Comparison of ENCODE assay signal across 25 cellular contexts in genomic region chr1:8782001-8782620, GRCh38. TPM values are rescaled to one million over a fixed set of nuclear protein-coding genes. Genes with fewer than 3 reads are reported as not detected.
DNase-seq lines count a peak whose midpoint lies in the region; ATAC-seq, FAIRE-seq and TF ChIP-seq lines count a peak whose summit lies in the region.
"Had no signal": no experiment of that assay in that cellular context is flagged by ENCODE, and none has a peak within 500 bp of the region (broad histone marks: within the 10 kb centered on the region; RNA-seq: fewer than 3 reads in every experiment).

No MANE protein-coding gene starts in this region.

- no peaks in the 10 kb centered on the region for H3K27me3 ChIP-seq in K562 (ENCODE audit: control insufficient read depth in 2 of 2, insufficient read depth in 2 of 2, low read length in 2 of 2)
- H3K27me3 ChIP-seq in HepG2 (ENCODE audit: control insufficient read depth in 1 of 2, insufficient read depth in 2 of 2, low read length in 2 of 2) = no peaks in the 10 kb centered on the region
- H3K27me3 ChIP-seq in small intestine (ENCODE audit: control insufficient read depth in 2 of 2, insufficient read depth in 2 of 2, low read length in 2 of 2) = no peaks in the 10 kb centered on the region

- H3K9me1 ChIP-seq in K562 (ENCODE audit: control insufficient read depth, insufficient read depth, low read length) = no peaks in the 10 kb centered on the region

- CTCF ChIA-PET in K562 (lab: Yijun Ruan, JAX; ENCODE audit: low intra/inter-chr PET ratio) (no interaction called here), HepG2 (lab: Yijun Ruan, JAX; ENCODE audit: low intra/inter-chr PET ratio, low total read pairs) (no interaction called here)

- ATAC-seq in K562 (peak; percentile 17), HepG2 (peak; percentile 54)

- intact Hi-C loops in K562 (cut with micrococcal nuclease) = no loop called here
- intact Hi-C loops in HepG2 (cut with micrococcal nuclease; ENCODE audit: unreplicated experiment) = no loop called here

- H3K4me3 ChIP-seq in K562 (no peak overlapping the region), HepG2 (replicated peaks in 1 of 3; ENCODE audit: insufficient read depth in 1 of 3, low read depth in 2 of 3, low read length in 3 of 3) (no peak overlapping the region), small intestine (ENCODE audit: low read depth in 1 of 2, low read length in 2 of 2) (no peak overlapping the region)

- H3K9ac ChIP-seq in K562 (ENCODE audit: insufficient read depth in 1 of 2, low read depth in 2 of 2, low read length in 2 of 2) (no peak overlapping the region), HepG2 (ENCODE audit: insufficient read depth, low read depth, low read length) (no peak overlapping the region)
- H3K9ac ChIP-seq: SK-N-SH had no signal

- POLR2A ChIA-PET in K562 (lab: Yijun Ruan, JAX) = interaction anchor here (0.9 to 2.2 kb wide), 4 partner anchors 9 to 33 kb away, joined by 3 to 11 read pairs (median 8); no protein-coding TSS in a partner anchor
- POLR2A ChIA-PET in HepG2 (lab: Yijun Ruan, JAX) = interaction anchor here (0.6 to 1.1 kb wide), 2 partner anchors 36 to 41 kb away, joined by 3 read pairs; partner anchors contain the start of gene RERE

- H3K9me3 ChIP-seq in K562 (replicated peaks; ENCODE audit: control insufficient read depth, insufficient read depth, low read depth, low read length) (no peaks in the 10 kb centered on the region), HepG2 (ENCODE audit: low read length) (no peaks in the 10 kb centered on the region), small intestine (ENCODE audit: control insufficient read depth, low read depth) (no peaks in the 10 kb centered on the region)
- H3K9me3 ChIP-seq: SK-N-SH had no signal

- DNase-seq in OCI-M1 (lab: John Stamatoyannopoulos, UW) (peak; percentile 29), K562 (ENCODE audit: extremely low read depth in 1 of 4, low spot score in 3 of 4) (no peak), HepG2 (ENCODE audit: low spot score) (peak; percentile 34), small intestine (peak; percentile 12), AG08396 (ENCODE audit: low spot score) (no peak), NCI-H128 (lab: John Stamatoyannopoulos, UW; ENCODE audit: unreplicated experiment) (no peak), GM20000 (ENCODE audit: low spot score) (no peak), NCI-H226 (no peak)
- DNase-seq: ACHN; AML-193; DMS79; H7; IMR-90; Karpas-422; MM.1S; NCI-H1092; NCI-H146; NCI-H2029 treated with DMSO at 0.1 percent for 48 hours; NCI-H2171; NCI-H446; NCI-H526 treated with DMSO at 0.1 percent for 48 hours; NK-92 treated with Interleukin-12 subunit alpha and Interleukin-12 subunit beta, amount 100 ng/mL, for 24 hours; SHP77 treated with DMSO at 0.1 percent for 48 hours; SK-N-SH had no signal

- TF ChIP-seq CTCF in K562 (IDR thresholded peaks at IDR 0.05 in 2 of 3, conservative IDR thresholded peaks at IDR 0.05 in 1 of 3; ENCODE audit: insufficient read depth in 2 of 3, low read depth in 1 of 3, low read length in 3 of 3) = no peak
- TF ChIP-seq CTCF in HepG2 (CRISPR knock-in tag; IDR thresholded peaks at IDR 0.05) = no peak
- no peak for TF ChIP-seq CTCF in GM20000 (IDR thresholded peaks at IDR 0.05; ENCODE audit: extremely low read depth, missing control alignments)

- H3K4me2 ChIP-seq in K562 (ENCODE audit: insufficient read depth, low read length) = no peak overlapping the region
- peak overlapping the region; percentile 6; the same call in 1 of the 2 replicates for H3K4me2 ChIP-seq in HepG2 (ENCODE audit: low read depth, low read length)
- H3K4me2 ChIP-seq: SK-N-SH had no signal

- H4K20me1 ChIP-seq in K562 (replicated peaks; ENCODE audit: control insufficient read depth, insufficient read depth, low read length) (no peaks in the 10 kb centered on the region), HepG2 (ENCODE audit: insufficient read depth, low read length) (no peaks in the 10 kb centered on the region; the same call in none of the 2 replicates)

- TF ChIP-seq POLR2A in K562 (conservative IDR thresholded peaks at IDR 0.05) (no peak), HepG2 (IDR thresholded peaks at IDR 0.05; ENCODE audit: insufficient read depth in 1 of 2, low read depth in 2 of 2, low read length in 2 of 2) (no peak)

- BruUV-seq in K562 (replicated peaks; lab: Mats Ljungman, UMichigan) (no TSS peak), HepG2 (replicated peaks; lab: Mats Ljungman, UMichigan) (no TSS peak)

- H3K79me2 ChIP-seq in K562 (ENCODE audit: control insufficient read depth, insufficient read depth, low read length) = peaks cover 65% of the 10 kb centered on the region
- peaks cover 83% of the 10 kb centered on the region for H3K79me2 ChIP-seq in HepG2 (ENCODE audit: insufficient read depth, low read length)

- TF ChIP-seq RAD21 in K562 (CRISPR knock-in tag; conservative IDR thresholded peaks at IDR 0.05 in 1 of 2, IDR thresholded peaks at IDR 0.05 in 1 of 2) = no peak
- TF ChIP-seq RAD21 in HepG2 (CRISPR knock-in tag; IDR thresholded peaks at IDR 0.05) = no peak

- no peak for FAIRE-seq in K562 (lab: Jason Lieb, UNC)
- peak; percentile 67 for FAIRE-seq in HepG2 (lab: Jason Lieb, UNC)
- no peak for FAIRE-seq in small intestine (lab: Jason Lieb, UNC)

- H3K36me3 ChIP-seq in K562 (ENCODE audit: control insufficient read depth, insufficient read depth, low read length) = peaks cover 14% of the 10 kb centered on the region
- peaks cover 0 to 3% of the 10 kb centered on the region in 2 experiments; a peak in 2 of 5 replicates for H3K36me3 ChIP-seq in HepG2 (replicated peaks in 1 of 2; ENCODE audit: control insufficient read depth in 1 of 2, insufficient read depth in 2 of 2, low read length in 2 of 2)
- peaks cover 0 to 3% of the 10 kb centered on the region in 2 donors for H3K36me3 ChIP-seq in small intestine (ENCODE audit: control insufficient read depth in 2 of 2, insufficient read depth in 2 of 2, low read length in 2 of 2)

- H3K27ac ChIP-seq in K562 (ENCODE audit: extremely low read depth, low read depth, low read length) (no peak overlapping the region; the same call in 2 of the 3 replicates), HepG2 (ENCODE audit: extremely low read length, insufficient read depth, low read length) (peak overlapping the region; percentile 9), small intestine (ENCODE audit: low read depth in 1 of 2, low read length in 1 of 2) (no peak overlapping the region)
- H3K27ac ChIP-seq: C4-2B had no signal

- H2AFZ ChIP-seq in K562 (ENCODE audit: low read depth, low read length) (no peak overlapping the region), HepG2 (ENCODE audit: low read length) (no peak overlapping the region)

- no peak for TF ChIP-seq EP300 in K562 (IDR thresholded peaks at IDR 0.05; ENCODE audit: low read length)
- TF ChIP-seq EP300 in HepG2 (IDR thresholded peaks at IDR 0.05; ENCODE audit: low read depth in 2 of 2, low read length in 2 of 2) = no peak
- no peak for TF ChIP-seq EP300 in HepG2 (CRISPR knock-in tag; IDR thresholded peaks at IDR 0.05; ENCODE audit: borderline replicate concordance)

- in situ Hi-C loops in K562 (cut with MboI) = no loop called here
- in situ Hi-C loops in HepG2 (cut with HindIII; ENCODE audit: extremely low pct_ligation_motif_present, low pct_unique_long_range_greater_than_20kb) = no loop called here

- WGBS in K562 (ENCODE audit: insufficient coverage, low coverage, missing lambda C conversion rate) = 12% methylated on average over 3 of the region's 3 CpGs
- 23% methylated on average over 3 of the region's 3 CpGs for WGBS in HepG2 (ENCODE audit: low lambda C conversion rate)
- WGBS in small intestine, 3 donors = 20 to 53% (median 24%) methylated on average over 3 of the region's 3 CpGs

- H3K4me1 ChIP-seq in K562 (replicated peaks in 1 of 2; ENCODE audit: control insufficient read depth in 2 of 2, insufficient read depth in 2 of 2, low read length in 2 of 2) (peaks cover 5 to 14% of the 10 kb centered on the region in 2 experiments), HepG2 (ENCODE audit: insufficient read depth, low read length) (peaks cover 26% of the 10 kb centered on the region), small intestine (ENCODE audit: control insufficient read depth in 2 of 2, insufficient read depth in 1 of 2, low read depth in 1 of 2, low read length in 1 of 2) (peaks cover 0 to 2% of the 10 kb centered on the region in 2 donors)

RNA-seq across cellular contexts. Expression of gene RERE, which starts 35.3 kb away (rescaled TPM):
- total RNA-seq in K562 (2011; cell fraction: chromatin; rRNA removed; ENCODE audit: low replicate concordance) = 171 and 273 TPM in 2 replicates
- total RNA-seq in K562 (2011; cell fraction: nucleolus; rRNA removed) = 61.4 and 68.2 TPM in 2 replicates
- total RNA-seq in K562 (2011; cell fraction: nucleoplasm; rRNA removed) = 135 and 159 TPM in 2 replicates
- 14.2 and 14.4 TPM in 2 replicates for total RNA-seq in K562 (2014; rRNA removed)
- total RNA-seq in K562 (2014; rRNA removed; fragmentation: Illumina TruSeq; extraction: Trizol) = 13.4 and 14.6 TPM in 2 replicates
- total RNA-seq in K562 (2015; rRNA removed; fragmentation: Illumina TruSeq; extraction: Trizol) = 12.9 and 14.2 TPM in 2 replicates
- 40.2 and 51.5 TPM in 2 replicates for total RNA-seq in K562 (2021)
- 5.3 and 8.3 TPM in 2 replicates for polyA plus RNA-seq in K562 (2011; rRNA removed)
- polyA plus RNA-seq in K562 (2011; cell fraction: cytosol; rRNA removed) = 5.1 and 11.3 TPM in 2 replicates
- polyA plus RNA-seq in K562 (2011; cell fraction: nucleus; rRNA removed) = 35.9 and 36.4 TPM in 2 replicates
- 22.1 and 24.3 TPM in 2 replicates for polyA plus RNA-seq in K562 (2012)
- 21.1 and 25.2 TPM in 2 replicates for polyA plus RNA-seq in K562 (2014; fragmentation: Illumina TruSeq; extraction: Trizol)
- polyA plus RNA-seq in K562 (2014; fragmentation: Nextera tagmentation; extraction: Ambion mirVana) = 1 to 10 TPM; 3.0 to 5.4 TPM
- polyA plus RNA-seq in K562 (2014; rRNA removed) = 8.0 and 22.3 TPM in 2 replicates
- 55.5 and 81.8 TPM in 2 replicates for polyA minus RNA-seq in K562 (2011; rRNA and poly(A)+ RNA removed)
- 45.2 and 50.4 TPM in 2 replicates for polyA minus RNA-seq in K562 (2011; cell fraction: cytosol; rRNA and poly(A)+ RNA removed)
- 32.6 and 64.3 TPM in 2 replicates for polyA minus RNA-seq in K562 (2011; cell fraction: nucleus; rRNA and poly(A)+ RNA removed)
- total RNA-seq in HepG2 (2016; rRNA removed; fragmentation: Illumina TruSeq; extraction: Trizol) = 18.6 and 21.9 TPM in 2 replicates
- total RNA-seq in HepG2 (2016; cell fraction: cytosol; rRNA removed; fragmentation: Illumina TruSeq; extraction: Trizol; ENCODE audit: low read depth) = 254 and 312 TPM in 2 replicates
- total RNA-seq in HepG2 (2016; cell fraction: insoluble cytoplasmic fraction; rRNA removed; fragmentation: Illumina TruSeq; extraction: Trizol) = 13.9 and 17.5 TPM in 2 replicates
- 58.9 and 60.2 TPM in 2 replicates for total RNA-seq in HepG2 (2016; cell fraction: membrane; rRNA removed; fragmentation: Illumina TruSeq; extraction: Trizol)
- 39.1 and 43.0 TPM in 2 replicates for total RNA-seq in HepG2 (2016; cell fraction: nucleus; rRNA removed; fragmentation: Illumina TruSeq; extraction: Trizol)
- 15.9 and 18.3 TPM in 2 replicates for polyA plus RNA-seq in HepG2 (2011; rRNA removed)
- polyA plus RNA-seq in HepG2 (2011; cell fraction: cytosol; rRNA removed) = 7.2 and 7.4 TPM in 2 replicates
- polyA plus RNA-seq in HepG2 (2011; cell fraction: nucleus; rRNA removed) = 66.9 and 79.6 TPM in 2 replicates
- 42.4 and 45.9 TPM in 2 replicates for polyA plus RNA-seq in HepG2 (2012)
- polyA plus RNA-seq in HepG2 (2016; cell fraction: cytosol; fragmentation: Illumina TruSeq; extraction: Trizol; ENCODE audit: low read depth) = 1.7 and 2.2 TPM in 2 replicates
- 11.9 and 19.5 TPM in 2 replicates for polyA plus RNA-seq in HepG2 (2016; cell fraction: insoluble cytoplasmic fraction; fragmentation: Illumina TruSeq; extraction: Trizol; ENCODE audit: low read depth)
- 5.0 and 7.3 TPM in 2 replicates for polyA plus RNA-seq in HepG2 (2016; cell fraction: membrane; fragmentation: Illumina TruSeq; extraction: Trizol; ENCODE audit: low read depth)
- polyA plus RNA-seq in HepG2 (2016; cell fraction: nucleus; fragmentation: Illumina TruSeq; extraction: Trizol; ENCODE audit: insufficient read depth, low read depth) = 58.3 and 59.3 TPM in 2 replicates
- polyA minus RNA-seq in HepG2 (2011; rRNA and poly(A)+ RNA removed; ENCODE audit: low replicate concordance) = 39.2 and 98.5 TPM in 2 replicates
- polyA minus RNA-seq in HepG2 (2011; cell fraction: cytosol; rRNA and poly(A)+ RNA removed) = 79.8 and 99.4 TPM in 2 replicates
- 178 and 188 TPM in 2 replicates for polyA minus RNA-seq in HepG2 (2011; cell fraction: nucleus; rRNA and poly(A)+ RNA removed)
- 10 to 100 TPM; 19.5 to 28.1 (median 23.5) TPM for polyA plus RNA-seq in small intestine

Comparison
In these comparisons a context has a peak if more than half of its experiments do, and no peak if none do; other contexts are left out.
1. DNase-seq: peak in OCI-M1 (single experiment), HepG2 (single experiment) and small intestine (single experiment); none in K562 (0 of 4), AG08396 (single experiment), NCI-H128 (single experiment), GM20000 (single experiment) and NCI-H226 (single experiment).